8 cellular contexts compared by ENCODE assay signal in genomic region chr9:131478421-131478868, GRCh38. TPM values are rescaled to one million over a fixed set of nuclear protein-coding genes. Genes with fewer than 3 reads are reported as not detected.
DNase-seq lines count a peak whose midpoint lies in the region; ATAC-seq, FAIRE-seq and TF ChIP-seq lines count a peak whose summit lies in the region.

No MANE protein-coding gene starts in this region.

- intact Hi-C loops in mammary epithelial cell (cut with micrococcal nuclease): loop anchor here (5.0 kb wide), 2 partner anchors 46 to 111 kb away; no protein-coding TSS in a partner anchor

- no peak overlapping the region for H3K9ac ChIP-seq in mammary epithelial cell (ENCODE audit: insufficient read depth, low read length)

- POLR2A ChIA-PET in WTC11 (lab: Charles Lee): no interaction called here

- peaks cover 96% of the 10 kb centered on the region for H3K36me3 ChIP-seq in BE2C
- H3K36me3 ChIP-seq in mammary epithelial cell (ENCODE audit: insufficient read depth, low read length): peaks cover 48% of the 10 kb centered on the region
- H3K36me3 ChIP-seq in lung (ENCODE audit: control insufficient read depth in 2 of 2, insufficient read depth in 2 of 2, low read length in 2 of 2): peaks cover 22 to 89% of the 10 kb centered on the region in 2 donors

- WGBS in mammary epithelial cell (ENCODE audit: low coverage, missing lambda C conversion rate): 48% methylated on average over 7 of the region's 12 CpGs
- WGBS in lung, 2 donors: 61% methylated on average over 12 of the region's 12 CpGs

- peaks cover 54% of the 10 kb centered on the region for H3K79me2 ChIP-seq in mammary epithelial cell (ENCODE audit: insufficient read depth, low read length)

- no peaks in the 10 kb centered on the region for H3K9me3 ChIP-seq in BE2C
- no peaks in the 10 kb centered on the region for H3K9me3 ChIP-seq in mammary epithelial cell (replicated peaks; ENCODE audit: insufficient read depth, low read length)
- no peaks in the 10 kb centered on the region for H3K9me3 ChIP-seq in lung (ENCODE audit: control insufficient read depth in 2 of 2, insufficient read depth in 1 of 2, low read length in 1 of 2)

- no peaks in the 10 kb centered on the region for H3K4me1 Mint-ChIP-seq in WTC11

- H3K27ac ChIP-seq in mammary epithelial cell (ENCODE audit: insufficient read depth, low read depth, low read length) (no peak overlapping the region), lung (ENCODE audit: low read depth in 1 of 2, low read length in 1 of 2) (no peak overlapping the region)

- H3K27me3 ChIP-seq in BE2C (no peaks in the 10 kb centered on the region), mammary epithelial cell (ENCODE audit: insufficient read depth, low read length) (no peaks in the 10 kb centered on the region), lung (ENCODE audit: control insufficient read depth, insufficient read depth) (no peaks in the 10 kb centered on the region)

- dilution Hi-C loops in mammary epithelial cell (cut with HindIII; ENCODE audit: low sequenced_read_pairs): no loop called here

- no peaks in the 10 kb centered on the region; the same call in 1 of the 2 replicates for H3K27me3 Mint-ChIP-seq in WTC11 (ENCODE audit: low read depth)

- no TSS peak for BruUV-seq in mammary epithelial cell (replicated peaks; lab: Mats Ljungman, UMichigan)

- no peak overlapping the region for H2AFZ ChIP-seq in mammary epithelial cell (ENCODE audit: low read depth, low read length)

- H3K27ac Mint-ChIP-seq in WTC11: peak overlapping the region; percentile 23

- H3K4me2 ChIP-seq in mammary epithelial cell (ENCODE audit: insufficient read depth, low read depth, low read length): no peak overlapping the region

- peak; percentile 80 for ATAC-seq in WTC11
- ATAC-seq in lung (ENCODE audit: insufficient read depth, low FRiP score): no peak
- no peak for ATAC-seq in GM21529 (IDR thresholded peaks at IDR 0.05; ENCODE audit: unreplicated experiment)
- no peak for ATAC-seq in GM18520 (IDR thresholded peaks at IDR 0.05; ENCODE audit: unreplicated experiment)

- FAIRE-seq in HTR-8/SVneo (lab: Jason Lieb, UNC): no peak

- H3K4me1 ChIP-seq in BE2C (no peaks in the 10 kb centered on the region), mammary epithelial cell (ENCODE audit: insufficient read depth, low read length) (no peaks in the 10 kb centered on the region), lung (ENCODE audit: control insufficient read depth in 2 of 2, insufficient read depth in 2 of 2, low read length in 2 of 2) (no peaks in the 10 kb centered on the region)

- H3K36me3 Mint-ChIP-seq in WTC11: peaks cover 82% of the 10 kb centered on the region

- DNase-seq in BE2C (peak; percentile 75), HTR-8/SVneo (ENCODE audit: insufficient read length, low spot score) (peak; percentile 23), WTC11 (ENCODE audit: low spot score) (peak; percentile 83), mammary epithelial cell (no peak), lung (ENCODE audit: low spot score) (peak; percentile 40)
- DNase-seq in stimulated activated naive CD4-positive, alpha-beta T cell treated with Interleukin-2 at 50 U/mL for 16 hours (lab: John Stamatoyannopoulos, UW): peak; percentile 55

- peak; percentile 63 for TF ChIP-seq CTCF in BE2C (IDR thresholded peaks at IDR 0.05; ENCODE audit: low read depth, low read length)
- TF ChIP-seq CTCF in WTC11 (IDR thresholded peaks at IDR 0.05): peak; percentile 72
- TF ChIP-seq CTCF in mammary epithelial cell (conservative IDR thresholded peaks at IDR 0.05 in 1 of 2, IDR thresholded peaks at IDR 0.05 in 1 of 2; ENCODE audit: extremely low read depth in 1 of 2, insufficient read depth in 1 of 2, low read depth in 1 of 2, low read length in 2 of 2): peak; percentile 45 to 55
- TF ChIP-seq CTCF in lung (IDR thresholded peaks at IDR 0.05; ENCODE audit: control extremely low read depth, extremely low read depth): no peak

- no peaks in the 10 kb centered on the region for H3K9me3 Mint-ChIP-seq in WTC11

- in situ Hi-C loops in mammary epithelial cell (cut with MboI; ENCODE audit: low sequenced_read_pairs in 2 of 2): no loop called here

- H4K20me1 ChIP-seq in mammary epithelial cell (ENCODE audit: insufficient read depth, low read length): no peaks in the 10 kb centered on the region

- CTCF ChIA-PET in WTC11 (lab: Charles Lee) (interaction anchor here (0.7 to 1.1 kb wide), 8 partner anchors 11 to 129 kb away, joined by 3 to 7 read pairs (median 4); no protein-coding TSS in a partner anchor), mammary epithelial cell (lab: Charles Lee; ENCODE audit: low non-redundant PET) (no interaction called here)

- H3K4me3 ChIP-seq in BE2C (ENCODE audit: low read depth, low read length) (no peak overlapping the region), mammary epithelial cell (replicated peaks in 1 of 3; ENCODE audit: insufficient read depth in 1 of 3, low read depth in 2 of 3, low read length in 3 of 3) (no peak overlapping the region), lung (no peak overlapping the region)

- H3K4me3 Mint-ChIP-seq in WTC11: no peak overlapping the region

TF ChIP-seq in WTC11, 78 proteins besides CTCF, POLR2A, EP300 and RAD21:
- no peak for TF ChIP-seq MLX (CRISPR knock-in tag; IDR thresholded peaks at IDR 0.05)
- no peak for TF ChIP-seq IRF2 (CRISPR knock-in tag; IDR thresholded peaks at IDR 0.05; ENCODE audit: borderline replicate concordance, low read depth)
- no peak for TF ChIP-seq ZNF512 (CRISPR knock-in tag; IDR thresholded peaks at IDR 0.05; ENCODE audit: borderline replicate concordance)
- no peak for TF ChIP-seq GABPB1 (CRISPR knock-in tag; IDR thresholded peaks at IDR 0.05)
- no peak for TF ChIP-seq STAT6 (CRISPR knock-in tag; conservative IDR thresholded peaks at IDR 0.05; ENCODE audit: low read depth)
- TF ChIP-seq ERG (CRISPR knock-in tag; IDR thresholded peaks at IDR 0.05): no peak

RNA-seq across cellular contexts. Expression of gene POMT1, which starts 24.3 kb away (rescaled TPM):
- polyA plus RNA-seq in BE2C (2012; ENCODE audit: insufficient read depth, insufficient read length, low read depth): 45.4 TPM
- total RNA-seq in WTC11 (2021) (35.2 to 36.4 TPM (median 36.2 TPM) in 3 replicates), mammary epithelial cell (10 to 100 TPM; 16.0 to 19.6 TPM), lung (10 to 100 TPM; 24.9 to 28.3 TPM)
- polyA plus RNA-seq in mammary epithelial cell (10.6 TPM), lung (10 to 100 TPM; 11.9 to 21.2 TPM)
- polyA minus RNA-seq in mammary epithelial cell: 8.6 TPM

RNA-seq across cellular contexts. Expression of gene UCK1, which starts 52.6 kb away (rescaled TPM):
- polyA plus RNA-seq in BE2C (2012; ENCODE audit: insufficient read depth, insufficient read length, low read depth): 58.4 TPM
- total RNA-seq in WTC11 (2021) (28.0 to 30.6 TPM (median 29.6 TPM) in 3 replicates), mammary epithelial cell (10 to 100 TPM; 17.5 to 21.7 TPM), lung (10 to 100 TPM; 17.6 to 28.6 TPM)
- polyA plus RNA-seq in mammary epithelial cell (22.9 TPM), lung (10 to 100 TPM; 24.1 to 26.0 TPM)
- 22.6 TPM for polyA minus RNA-seq in mammary epithelial cell
